ENCODE assay signal across 1 cellular context in the genomic region with DNA sequence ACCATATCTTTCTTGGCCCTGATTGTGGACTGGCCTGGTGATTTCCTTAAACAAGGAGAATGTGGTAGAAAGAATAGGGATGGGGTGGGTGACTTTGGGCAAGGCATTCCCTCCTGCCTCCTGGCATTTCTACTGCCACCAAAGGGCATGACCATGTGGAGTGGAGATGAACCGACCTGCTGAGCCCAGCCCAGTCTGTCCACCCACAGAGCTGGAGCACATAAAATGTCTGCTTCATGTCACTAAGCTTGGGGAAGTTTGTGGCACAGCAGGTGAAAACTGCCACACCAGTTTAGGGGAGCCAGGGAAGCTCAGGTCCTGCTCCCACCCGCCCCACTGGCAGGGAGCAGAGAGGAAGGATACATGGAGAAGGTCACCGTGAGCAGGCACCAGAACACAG.
TF ChIP-seq lines count a peak whose summit lies in the region.

No MANE protein-coding gene starts in this region.

TF ChIP-seq in HepG2, 621 proteins besides CTCF, POLR2A, EP300 and RAD21:
- TF ChIP-seq, protein P1, sequence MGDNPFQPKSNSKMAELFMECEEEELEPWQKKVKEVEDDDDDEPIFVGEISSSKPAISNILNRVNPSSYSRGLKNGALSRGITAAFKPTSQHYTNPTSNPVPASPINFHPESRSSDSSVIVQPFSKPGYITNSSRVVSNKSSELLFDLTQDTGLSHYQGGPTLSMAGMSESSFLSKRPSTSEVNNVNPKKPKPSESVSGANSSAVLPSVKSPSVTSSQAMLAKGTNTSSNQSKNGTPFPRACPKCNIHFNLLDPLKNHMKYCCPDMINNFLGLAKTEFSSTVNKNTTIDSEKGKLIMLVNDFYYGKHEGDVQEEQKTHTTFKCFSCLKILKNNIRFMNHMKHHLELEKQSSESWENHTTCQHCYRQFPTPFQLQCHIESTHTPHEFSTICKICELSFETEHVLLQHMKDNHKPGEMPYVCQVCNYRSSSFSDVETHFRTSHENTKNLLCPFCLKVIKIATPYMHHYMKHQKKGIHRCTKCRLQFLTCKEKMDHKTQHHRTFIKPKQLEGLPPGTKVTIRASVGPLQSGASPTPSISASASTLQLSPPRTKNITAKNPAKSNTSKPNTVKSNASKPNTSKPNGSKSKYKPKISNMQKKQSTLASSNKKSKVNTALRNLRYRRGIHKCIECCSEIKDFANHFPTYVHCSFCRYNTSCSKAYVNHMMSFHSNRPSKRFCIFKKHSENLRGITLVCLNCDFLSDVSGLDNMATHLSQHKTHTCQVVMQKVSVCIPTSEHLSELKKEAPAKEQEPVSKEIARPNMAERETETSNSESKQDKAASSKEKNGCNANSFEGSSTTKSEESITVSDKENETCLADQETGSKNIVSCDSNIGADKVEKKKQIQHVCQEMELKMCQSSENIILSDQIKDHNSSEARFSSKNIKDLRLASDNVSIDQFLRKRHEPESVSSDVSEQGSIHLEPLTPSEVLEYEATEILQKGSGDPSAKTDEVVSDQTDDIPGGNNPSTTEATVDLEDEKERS (CRISPR knock-in tag; IDR thresholded peaks at IDR 0.05), result peak; percentile 79; the same call in 1 of the 2 replicates
- TF ChIP-seq, protein P2, sequence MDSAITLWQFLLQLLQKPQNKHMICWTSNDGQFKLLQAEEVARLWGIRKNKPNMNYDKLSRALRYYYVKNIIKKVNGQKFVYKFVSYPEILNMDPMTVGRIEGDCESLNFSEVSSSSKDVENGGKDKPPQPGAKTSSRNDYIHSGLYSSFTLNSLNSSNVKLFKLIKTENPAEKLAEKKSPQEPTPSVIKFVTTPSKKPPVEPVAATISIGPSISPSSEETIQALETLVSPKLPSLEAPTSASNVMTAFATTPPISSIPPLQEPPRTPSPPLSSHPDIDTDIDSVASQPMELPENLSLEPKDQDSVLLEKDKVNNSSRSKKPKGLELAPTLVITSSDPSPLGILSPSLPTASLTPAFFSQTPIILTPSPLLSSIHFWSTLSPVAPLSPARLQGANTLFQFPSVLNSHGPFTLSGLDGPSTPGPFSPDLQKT (CRISPR knock-in tag; IDR thresholded peaks at IDR 0.05; ENCODE audit: borderline replicate concordance), result no peak
- TF ChIP-seq SMAD3 (CRISPR knock-in tag; IDR thresholded peaks at IDR 0.05), result no peak
- TF ChIP-seq SETDB1 (CRISPR knock-in tag; IDR thresholded peaks at IDR 0.05; ENCODE audit: borderline replicate concordance), result peak; percentile 26; the same call in 1 of the 2 replicates
- no peak for TF ChIP-seq ZNF496 (CRISPR knock-in tag; IDR thresholded peaks at IDR 0.05; ENCODE audit: insufficient replicate concordance)
- TF ChIP-seq ZBTB42 (CRISPR knock-in tag; IDR thresholded peaks at IDR 0.05), result no peak
- no peak for TF ChIP-seq CREM (IDR thresholded peaks at IDR 0.05)
- no peak for TF ChIP-seq CREM (CRISPR knock-in tag; IDR thresholded peaks at IDR 0.05)
- no peak for TF ChIP-seq ZNF709 (CRISPR knock-in tag; IDR thresholded peaks at IDR 0.05)
- no peak for TF ChIP-seq ZC3H13 (CRISPR knock-in tag; IDR thresholded peaks at IDR 0.05)
- TF ChIP-seq ZNF451 (CRISPR knock-in tag; IDR thresholded peaks at IDR 0.05), result no peak
- no peak for TF ChIP-seq ZNF501 (CRISPR knock-in tag; IDR thresholded peaks at IDR 0.05)
- TF ChIP-seq, protein P3, sequence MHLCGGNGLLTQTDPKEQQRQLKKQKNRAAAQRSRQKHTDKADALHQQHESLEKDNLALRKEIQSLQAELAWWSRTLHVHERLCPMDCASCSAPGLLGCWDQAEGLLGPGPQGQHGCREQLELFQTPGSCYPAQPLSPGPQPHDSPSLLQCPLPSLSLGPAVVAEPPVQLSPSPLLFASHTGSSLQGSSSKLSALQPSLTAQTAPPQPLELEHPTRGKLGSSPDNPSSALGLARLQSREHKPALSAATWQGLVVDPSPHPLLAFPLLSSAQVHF (CRISPR knock-in tag; IDR thresholded peaks at IDR 0.05), result no peak
- TF ChIP-seq, protein P4, sequence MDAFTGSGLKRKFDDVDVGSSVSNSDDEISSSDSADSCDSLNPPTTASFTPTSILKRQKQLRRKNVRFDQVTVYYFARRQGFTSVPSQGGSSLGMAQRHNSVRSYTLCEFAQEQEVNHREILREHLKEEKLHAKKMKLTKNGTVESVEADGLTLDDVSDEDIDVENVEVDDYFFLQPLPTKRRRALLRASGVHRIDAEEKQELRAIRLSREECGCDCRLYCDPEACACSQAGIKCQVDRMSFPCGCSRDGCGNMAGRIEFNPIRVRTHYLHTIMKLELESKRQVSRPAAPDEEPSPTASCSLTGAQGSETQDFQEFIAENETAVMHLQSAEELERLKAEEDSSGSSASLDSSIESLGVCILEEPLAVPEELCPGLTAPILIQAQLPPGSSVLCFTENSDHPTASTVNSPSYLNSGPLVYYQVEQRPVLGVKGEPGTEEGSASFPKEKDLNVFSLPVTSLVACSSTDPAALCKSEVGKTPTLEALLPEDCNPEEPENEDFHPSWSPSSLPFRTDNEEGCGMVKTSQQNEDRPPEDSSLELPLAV (CRISPR knock-in tag; conservative IDR thresholded peaks at IDR 0.05; ENCODE audit: low read depth), result no peak
- no peak for TF ChIP-seq ZNF792 (CRISPR knock-in tag; IDR thresholded peaks at IDR 0.05)
- TF ChIP-seq, protein P5, sequence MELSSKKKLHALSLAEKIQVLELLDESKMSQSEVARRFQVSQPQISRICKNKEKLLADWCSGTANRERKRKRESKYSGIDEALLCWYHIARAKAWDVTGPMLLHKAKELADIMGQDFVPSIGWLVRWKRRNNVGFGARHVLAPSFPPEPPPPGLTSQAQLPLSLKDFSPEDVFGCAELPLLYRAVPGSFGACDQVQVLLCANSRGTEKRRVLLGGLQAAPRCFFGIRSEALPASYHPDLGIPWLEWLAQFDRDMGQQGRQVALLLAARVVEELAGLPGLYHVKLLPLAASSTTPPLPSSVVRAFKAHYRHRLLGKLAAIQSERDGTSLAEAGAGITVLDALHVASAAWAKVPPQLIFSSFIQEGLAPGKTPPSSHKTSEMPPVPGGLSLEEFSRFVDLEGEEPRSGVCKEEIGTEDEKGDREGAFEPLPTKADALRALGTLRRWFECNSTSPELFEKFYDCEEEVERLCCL (CRISPR knock-in tag; IDR thresholded peaks at IDR 0.05; ENCODE audit: borderline replicate concordance), result no peak
- TF ChIP-seq ZSCAN30 (CRISPR knock-in tag; IDR thresholded peaks at IDR 0.05), result no peak
- no peak for TF ChIP-seq MEIS1 (CRISPR knock-in tag; IDR thresholded peaks at IDR 0.05; ENCODE audit: borderline replicate concordance)
- TF ChIP-seq, protein P6, sequence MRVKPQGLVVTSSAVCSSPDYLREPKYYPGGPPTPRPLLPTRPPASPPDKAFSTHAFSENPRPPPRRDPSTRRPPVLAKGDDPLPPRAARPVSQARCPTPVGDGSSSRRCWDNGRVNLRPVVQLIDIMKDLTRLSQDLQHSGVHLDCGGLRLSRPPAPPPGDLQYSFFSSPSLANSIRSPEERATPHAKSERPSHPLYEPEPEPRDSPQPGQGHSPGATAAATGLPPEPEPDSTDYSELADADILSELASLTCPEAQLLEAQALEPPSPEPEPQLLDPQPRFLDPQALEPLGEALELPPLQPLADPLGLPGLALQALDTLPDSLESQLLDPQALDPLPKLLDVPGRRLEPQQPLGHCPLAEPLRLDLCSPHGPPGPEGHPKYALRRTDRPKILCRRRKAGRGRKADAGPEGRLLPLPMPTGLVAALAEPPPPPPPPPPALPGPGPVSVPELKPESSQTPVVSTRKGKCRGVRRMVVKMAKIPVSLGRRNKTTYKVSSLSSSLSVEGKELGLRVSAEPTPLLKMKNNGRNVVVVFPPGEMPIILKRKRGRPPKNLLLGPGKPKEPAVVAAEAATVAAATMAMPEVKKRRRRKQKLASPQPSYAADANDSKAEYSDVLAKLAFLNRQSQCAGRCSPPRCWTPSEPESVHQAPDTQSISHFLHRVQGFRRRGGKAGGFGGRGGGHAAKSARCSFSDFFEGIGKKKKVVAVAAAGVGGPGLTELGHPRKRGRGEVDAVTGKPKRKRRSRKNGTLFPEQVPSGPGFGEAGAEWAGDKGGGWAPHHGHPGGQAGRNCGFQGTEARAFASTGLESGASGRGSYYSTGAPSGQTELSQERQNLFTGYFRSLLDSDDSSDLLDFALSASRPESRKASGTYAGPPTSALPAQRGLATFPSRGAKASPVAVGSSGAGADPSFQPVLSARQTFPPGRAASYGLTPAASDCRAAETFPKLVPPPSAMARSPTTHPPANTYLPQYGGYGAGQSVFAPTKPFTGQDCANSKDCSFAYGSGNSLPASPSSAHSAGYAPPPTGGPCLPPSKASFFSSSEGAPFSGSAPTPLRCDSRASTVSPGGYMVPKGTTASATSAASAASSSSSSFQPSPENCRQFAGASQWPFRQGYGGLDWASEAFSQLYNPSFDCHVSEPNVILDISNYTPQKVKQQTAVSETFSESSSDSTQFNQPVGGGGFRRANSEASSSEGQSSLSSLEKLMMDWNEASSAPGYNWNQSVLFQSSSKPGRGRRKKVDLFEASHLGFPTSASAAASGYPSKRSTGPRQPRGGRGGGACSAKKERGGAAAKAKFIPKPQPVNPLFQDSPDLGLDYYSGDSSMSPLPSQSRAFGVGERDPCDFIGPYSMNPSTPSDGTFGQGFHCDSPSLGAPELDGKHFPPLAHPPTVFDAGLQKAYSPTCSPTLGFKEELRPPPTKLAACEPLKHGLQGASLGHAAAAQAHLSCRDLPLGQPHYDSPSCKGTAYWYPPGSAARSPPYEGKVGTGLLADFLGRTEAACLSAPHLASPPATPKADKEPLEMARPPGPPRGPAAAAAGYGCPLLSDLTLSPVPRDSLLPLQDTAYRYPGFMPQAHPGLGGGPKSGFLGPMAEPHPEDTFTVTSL (CRISPR knock-in tag; IDR thresholded peaks at IDR 0.05; ENCODE audit: borderline replicate concordance), result no peak
- peak; percentile 100 for TF ChIP-seq ZNF331 (CRISPR knock-in tag; IDR thresholded peaks at IDR 0.05)
- TF ChIP-seq MIXL1 (CRISPR knock-in tag; IDR thresholded peaks at IDR 0.05), result no peak
- TF ChIP-seq, protein P7, sequence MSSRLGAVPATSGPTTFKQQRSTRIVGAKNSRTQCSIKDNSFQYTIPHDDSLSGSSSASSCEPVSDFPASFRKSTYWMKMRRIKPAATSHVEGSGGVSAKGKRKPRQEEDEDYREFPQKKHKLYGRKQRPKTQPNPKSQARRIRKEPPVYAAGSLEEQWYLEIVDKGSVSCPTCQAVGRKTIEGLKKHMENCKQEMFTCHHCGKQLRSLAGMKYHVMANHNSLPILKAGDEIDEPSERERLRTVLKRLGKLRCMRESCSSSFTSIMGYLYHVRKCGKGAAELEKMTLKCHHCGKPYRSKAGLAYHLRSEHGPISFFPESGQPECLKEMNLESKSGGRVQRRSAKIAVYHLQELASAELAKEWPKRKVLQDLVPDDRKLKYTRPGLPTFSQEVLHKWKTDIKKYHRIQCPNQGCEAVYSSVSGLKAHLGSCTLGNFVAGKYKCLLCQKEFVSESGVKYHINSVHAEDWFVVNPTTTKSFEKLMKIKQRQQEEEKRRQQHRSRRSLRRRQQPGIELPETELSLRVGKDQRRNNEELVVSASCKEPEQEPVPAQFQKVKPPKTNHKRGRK (CRISPR knock-in tag; IDR thresholded peaks at IDR 0.05), result no peak
TF ChIP-seq in HepG2: peak in this region for 3.
